ENCODE assay signal across 8 cellular contexts in genomic region chr15:64461577-64462162, GRCh38. TPM values are rescaled to one million over a fixed set of nuclear protein-coding genes. Genes with fewer than 3 reads are reported as not detected.
DNase-seq lines count a peak whose midpoint lies in the region; ATAC-seq lines count a peak whose summit lies in the region.

No MANE protein-coding gene starts in this region.

- H3K27me3 ChIP-seq in iPS DF 6.9 (ENCODE audit: control insufficient read depth, insufficient read depth, low read length), result no peaks in the 10 kb centered on the region

- H3K4me1 ChIP-seq in iPS DF 6.9 (ENCODE audit: control insufficient read depth, insufficient read depth, low read length), result no peaks in the 10 kb centered on the region; the same call in 1 of the 2 replicates

- WGBS in iPS DF 6.9 (ENCODE audit: insufficient coverage, insufficient read length), result no CpG with 5 or more reads among the region's 7 CpGs

- intact Hi-C loops in sciatic nerve (cut with DNase I), result no loop called here

- DNase-seq in NCI-H1417 (lab: John Stamatoyannopoulos, UW), result peak; percentile 54 to 94 (median 86)
- no peak for DNase-seq in NCI-H1417 treated with DMSO at 0.1 percent for 48 hours (lab: John Stamatoyannopoulos, UW)
- peak; percentile 64 for DNase-seq in NCI-H748 (lab: John Stamatoyannopoulos, UW; ENCODE audit: unreplicated experiment)
- DNase-seq in anterior cingulate cortex (lab: John Stamatoyannopoulos, UW), result peak in 39 of 58 donors; percentile 3 to 67 (median 28)
- no peak for DNase-seq in iPS DF 6.9 (ENCODE audit: low read depth, low spot score)
- DNase-seq in sciatic nerve (ENCODE audit: low spot score), result no peak
- no peak for DNase-seq in SW480 (ENCODE audit: low spot score)
- no peak for DNase-seq in ureter (ENCODE audit: low spot score)

- peak; percentile 45 for ATAC-seq in sciatic nerve

- no peak overlapping the region for H3K27ac ChIP-seq in iPS DF 6.9 (ENCODE audit: low read length)

- H3K4me3 ChIP-seq in iPS DF 6.9 (ENCODE audit: low read length), result peak overlapping the region; percentile 79; the same call in 1 of the 2 replicates

- no peaks in the 10 kb centered on the region for H3K9me3 ChIP-seq in iPS DF 6.9 (ENCODE audit: control insufficient read depth, insufficient read depth, low read length)

- H3K36me3 ChIP-seq in iPS DF 6.9 (ENCODE audit: control insufficient read depth, insufficient read depth, low read length), result no peaks in the 10 kb centered on the region

RNA-seq across cellular contexts. Expression of gene ZNF609, which starts 1.3 kb away (rescaled TPM):
- 48.2 TPM for total RNA-seq in sciatic nerve
- 55.1 TPM for total RNA-seq in ureter

Comparison
In these comparisons a context has a peak if more than half of its experiments do, and no peak if none do; other contexts are left out.
1. DNase-seq: peak in NCI-H1417 (3 of 3), NCI-H748 (single experiment) and anterior cingulate cortex (39 of 58); none in NCI-H1417 treated with DMSO at 0.1 percent for 48 hours (single experiment), iPS DF 6.9 (single experiment), sciatic nerve (single experiment), SW480 (single experiment) and ureter (single experiment).